8 cellular contexts compared by ENCODE assay signal in the genomic region with DNA sequence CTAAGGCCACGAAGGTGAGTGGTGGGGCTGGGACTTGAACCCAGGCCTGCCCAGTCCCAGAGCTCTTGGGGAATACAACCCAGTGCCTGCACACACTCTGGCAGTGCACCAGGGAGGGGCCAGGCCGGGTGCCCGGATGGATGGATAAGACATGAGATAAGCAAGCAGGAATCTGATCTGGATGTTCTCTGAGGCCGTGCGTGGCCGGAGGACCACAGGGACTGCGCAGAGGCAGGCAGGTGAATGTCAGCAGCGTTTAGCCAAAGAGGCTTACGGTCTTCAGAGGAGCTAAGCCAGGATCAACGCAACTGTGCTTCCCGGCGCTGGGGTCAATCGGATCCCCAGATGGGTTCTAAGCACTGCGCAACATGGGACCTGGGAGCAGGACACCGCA. TPM values are rescaled to one million over a fixed set of nuclear protein-coding genes. Genes with fewer than 3 reads are reported as not detected.
DNase-seq lines count a peak whose midpoint lies in the region; ATAC-seq and TF ChIP-seq lines count a peak whose summit lies in the region.

No MANE protein-coding gene starts in this region.

- TF ChIP-seq CTCF in GM10266 (IDR thresholded peaks at IDR 0.05; ENCODE audit: control insufficient read depth, insufficient read depth, low read depth, missing control alignments): no peak

- H3K27ac Mint-ChIP-seq in activated CD4-positive, alpha-beta T cell treated with anti-CD3 and anti-CD28 coated beads, Interleukin-2, amount 10 ng/mL, durations not matched to agents 7 days and 5 days: peak overlapping the region; percentile 92
- peak overlapping the region; percentile 92 for H3K27ac Mint-ChIP-seq in activated CD4-positive, alpha-beta memory T cell treated with anti-CD3 and anti-CD28 coated beads, Interleukin-2, amount 10 ng/mL, durations not matched to agents 7 days and 5 days
- H3K27ac Mint-ChIP-seq in stimulated activated memory B cell treated with anti-CD40 and anti-IgM and Interleukin-4, amounts not matched to agents 10 μg/mL and 1 μg/mL and 100 μg/mL, for 72 hours: peak overlapping the region; percentile 97

- peak overlapping the region; percentile 80 for H3K4me3 ChIP-seq in iPS-11a (ENCODE audit: low read depth, low read length)

- no peak for ATAC-seq in stimulated activated memory B cell treated with anti-CD40 and anti-IgM and Interleukin-4, amounts not matched to agents 10 μg/mL and 1 μg/mL and 100 μg/mL, for 72 hours

- POLR2A ChIA-PET in activated CD4-positive, alpha-beta T cell treated with anti-CD3 and anti-CD28 coated beads, Interleukin-2, amount 10 ng/mL, durations not matched to agents 7 days and 5 days (lab: Charles Lee): no interaction called here
- POLR2A ChIA-PET in activated CD4-positive, alpha-beta memory T cell treated with anti-CD3 and anti-CD28 coated beads, Interleukin-2, amount 10 ng/mL, durations not matched to agents 7 days and 5 days (lab: Charles Lee): interaction anchor here (0.6 to 2.8 kb wide), 2 partner anchors 22 to 39 kb away, joined by 3 to 20 read pairs; partner anchors contain the start of gene ZNF444

- H3K36me3 Mint-ChIP-seq in activated CD4-positive, alpha-beta T cell treated with anti-CD3 and anti-CD28 coated beads, Interleukin-2, amount 10 ng/mL, durations not matched to agents 7 days and 5 days (ENCODE audit: low read depth): peaks cover 12% of the 10 kb centered on the region
- peaks cover 13% of the 10 kb centered on the region for H3K36me3 Mint-ChIP-seq in activated CD4-positive, alpha-beta memory T cell treated with anti-CD3 and anti-CD28 coated beads, Interleukin-2, amount 10 ng/mL, durations not matched to agents 7 days and 5 days (ENCODE audit: low read depth)
- H3K36me3 Mint-ChIP-seq in stimulated activated memory B cell treated with anti-CD40 and anti-IgM and Interleukin-4, amounts not matched to agents 10 μg/mL and 1 μg/mL and 100 μg/mL, for 72 hours: peaks cover 17% of the 10 kb centered on the region

- no peaks in the 10 kb centered on the region for H3K27me3 Mint-ChIP-seq in activated CD4-positive, alpha-beta T cell treated with anti-CD3 and anti-CD28 coated beads, Interleukin-2, amount 10 ng/mL, durations not matched to agents 7 days and 5 days
- H3K27me3 Mint-ChIP-seq in activated CD4-positive, alpha-beta memory T cell treated with anti-CD3 and anti-CD28 coated beads, Interleukin-2, amount 10 ng/mL, durations not matched to agents 7 days and 5 days: no peaks in the 10 kb centered on the region
- H3K27me3 Mint-ChIP-seq in stimulated activated memory B cell treated with anti-CD40 and anti-IgM and Interleukin-4, amounts not matched to agents 10 μg/mL and 1 μg/mL and 100 μg/mL, for 72 hours: no peaks in the 10 kb centered on the region

- CTCF ChIA-PET in activated CD4-positive, alpha-beta T cell treated with anti-CD3 and anti-CD28 coated beads, Interleukin-2, amount 10 ng/mL, durations not matched to agents 7 days and 5 days (lab: Charles Lee): no interaction called here
- CTCF ChIA-PET in activated CD4-positive, alpha-beta memory T cell treated with anti-CD3 and anti-CD28 coated beads, Interleukin-2, amount 10 ng/mL, durations not matched to agents 7 days and 5 days (lab: Charles Lee): no interaction called here

- peaks cover 53% of the 10 kb centered on the region for H3K4me1 Mint-ChIP-seq in activated CD4-positive, alpha-beta T cell treated with anti-CD3 and anti-CD28 coated beads, Interleukin-2, amount 10 ng/mL, durations not matched to agents 7 days and 5 days
- peaks cover 40% of the 10 kb centered on the region for H3K4me1 Mint-ChIP-seq in activated CD4-positive, alpha-beta memory T cell treated with anti-CD3 and anti-CD28 coated beads, Interleukin-2, amount 10 ng/mL, durations not matched to agents 7 days and 5 days
- peaks cover 46% of the 10 kb centered on the region for H3K4me1 Mint-ChIP-seq in stimulated activated memory B cell treated with anti-CD40 and anti-IgM and Interleukin-4, amounts not matched to agents 10 μg/mL and 1 μg/mL and 100 μg/mL, for 72 hours

- H3K9me3 Mint-ChIP-seq in activated CD4-positive, alpha-beta T cell treated with anti-CD3 and anti-CD28 coated beads, Interleukin-2, amount 10 ng/mL, durations not matched to agents 7 days and 5 days: peaks cover 3% of the 10 kb centered on the region
- no peaks in the 10 kb centered on the region for H3K9me3 Mint-ChIP-seq in activated CD4-positive, alpha-beta memory T cell treated with anti-CD3 and anti-CD28 coated beads, Interleukin-2, amount 10 ng/mL, durations not matched to agents 7 days and 5 days
- H3K9me3 Mint-ChIP-seq in stimulated activated memory B cell treated with anti-CD40 and anti-IgM and Interleukin-4, amounts not matched to agents 10 μg/mL and 1 μg/mL and 100 μg/mL, for 72 hours: no peaks in the 10 kb centered on the region

- H3K4me3 Mint-ChIP-seq in activated CD4-positive, alpha-beta T cell treated with anti-CD3 and anti-CD28 coated beads, Interleukin-2, amount 10 ng/mL, durations not matched to agents 7 days and 5 days: peak overlapping the region; percentile 85
- H3K4me3 Mint-ChIP-seq in activated CD4-positive, alpha-beta memory T cell treated with anti-CD3 and anti-CD28 coated beads, Interleukin-2, amount 10 ng/mL, durations not matched to agents 7 days and 5 days: peak overlapping the region; percentile 89
- peak overlapping the region; percentile 97 for H3K4me3 Mint-ChIP-seq in stimulated activated memory B cell treated with anti-CD40 and anti-IgM and Interleukin-4, amounts not matched to agents 10 μg/mL and 1 μg/mL and 100 μg/mL, for 72 hours

- DNase-seq in activated CD4-positive, alpha-beta T cell treated with anti-CD3 and anti-CD28 coated beads, Interleukin-2, amount 10 ng/mL, durations not matched to agents 7 days and 5 days: no peak
- no peak for DNase-seq in activated CD4-positive, alpha-beta T cell treated with anti-CD3 and anti-CD28 coated beads, Interleukin-2, amount 50 U/mL, for 48 hours
- no peak for DNase-seq in activated CD4-positive, alpha-beta memory T cell treated with anti-CD3 and anti-CD28 coated beads, Interleukin-2, amount 10 ng/mL, durations not matched to agents 7 days and 5 days
- DNase-seq in NCI-H128 (lab: John Stamatoyannopoulos, UW; ENCODE audit: unreplicated experiment) (no peak), SIG-M5 (lab: John Stamatoyannopoulos, UW) (no peak), GM10266 (ENCODE audit: extremely low spot score) (no peak)

RNA-seq across cellular contexts. Expression of gene ZNF787, which starts 1.5 kb away (rescaled TPM):
- 10 to 100 TPM; 34.3 to 35.4 TPM for total RNA-seq in activated CD4-positive, alpha-beta T cell treated with anti-CD3 and anti-CD28 coated beads, Interleukin-2, amount 10 ng/mL, durations not matched to agents 7 days and 5 days
- 10 to 100 TPM; 30.0 to 31.1 TPM for total RNA-seq in activated CD4-positive, alpha-beta memory T cell treated with anti-CD3 and anti-CD28 coated beads, Interleukin-2, amount 10 ng/mL, durations not matched to agents 7 days and 5 days

RNA-seq across cellular contexts. Expression of gene ZNF444, which starts 21.5 kb away (rescaled TPM):
- 10 to 100 TPM; 26.5 to 34.6 TPM for total RNA-seq in activated CD4-positive, alpha-beta T cell treated with anti-CD3 and anti-CD28 coated beads, Interleukin-2, amount 10 ng/mL, durations not matched to agents 7 days and 5 days
- 10 to 100 TPM; 25.7 to 26.3 TPM for total RNA-seq in activated CD4-positive, alpha-beta memory T cell treated with anti-CD3 and anti-CD28 coated beads, Interleukin-2, amount 10 ng/mL, durations not matched to agents 7 days and 5 days

RNA-seq across cellular contexts. Expression of gene GALP, which starts 56.2 kb away (rescaled TPM):
- total RNA-seq in activated CD4-positive, alpha-beta T cell treated with anti-CD3 and anti-CD28 coated beads, Interleukin-2, amount 10 ng/mL, durations not matched to agents 7 days and 5 days: not detected
- total RNA-seq in activated CD4-positive, alpha-beta memory T cell treated with anti-CD3 and anti-CD28 coated beads, Interleukin-2, amount 10 ng/mL, durations not matched to agents 7 days and 5 days: not detected
